ENCODE assay signal across 36 cellular contexts in genomic region chr7:124284937-124285336, GRCh38.
"Had no signal": no experiment of that assay in that cellular context is flagged by ENCODE, and none has a peak within 500 bp of the region (broad histone marks: within the 10 kb centered on the region; RNA-seq: fewer than 3 reads in every experiment).

No MANE protein-coding gene starts in this region.

- H3K27ac Mint-ChIP-seq: activated naive CD4-positive, alpha-beta T cell treated with anti-CD3 and anti-CD28 coated beads for 36 hours; activated naive CD4-positive, alpha-beta T cell treated with anti-CD3 and anti-CD28 coated beads, Interleukin-2, amount 10 ng/mL, durations not matched to agents 7 days and 5 days; activated naive CD4-positive, alpha-beta T cell treated with anti-CD3 and anti-CD28 coated beads, Interleukin-2, amount 50 U/mL, for 24 hours; activated naive CD4-positive, alpha-beta T cell treated with anti-CD3 and anti-CD28 coated beads, Interleukin-2, amount 50 U/mL, for 72 hours; activated naive CD8-positive, alpha-beta T cell; activated naive CD8-positive, alpha-beta T cell treated with anti-CD3 and anti-CD28 coated beads for 36 hours; activated naive CD8-positive, alpha-beta T cell treated with anti-CD3 and anti-CD28 coated beads, Interleukin-2, amount 10 ng/mL, durations not matched to agents 7 days and 5 days; activated naive CD8-positive, alpha-beta T cell treated with anti-CD3 and anti-CD28 coated beads, Interleukin-2, amount 50 U/mL, for 24 hours; activated T-cell treated with anti-CD3 and anti-CD28 coated beads, Interleukin-2, amount 50 U/mL, for 72 hours; activated T-helper 1 cell treated with anti-CD3 and anti-CD28 coated beads, Interleukin-12 subunit alpha, Interleukin-12 subunit beta, Interleukin-2, Interleukin-4 antibody, amounts not matched to agents 30 ng/mL and 10 ng/mL and 1 ng/mL, durations not matched to agents 14 hours and 24 hours and 36 hours; activated T-helper 17 cell treated with anti-CD3 and anti-CD28 coated beads, Interleukin-2, amount 50 U/mL, for 72 hours; activated T-helper 2 cell treated with anti-CD3 and anti-CD28 coated beads, Interferon-gamma antibody, Interleukin-2, Interleukin-4, amounts not matched to agents 10 μg/mL and 5 μg/mL and 100 μg/mL, durations not matched to agents 14 hours and 24 hours and 36 hours; brain had no signal

- H3K4me3 ChIP-seq: adrenal gland, ascending aorta, body of pancreas, breast epithelium, cardiac muscle cell had no signal

- H3K9me3 ChIP-seq: adrenal gland, ascending aorta, body of pancreas, breast epithelium had no signal

- H3K27me3 Mint-ChIP-seq: activated naive CD4-positive, alpha-beta T cell treated with anti-CD3 and anti-CD28 coated beads, Interleukin-2, amount 10 ng/mL, durations not matched to agents 7 days and 5 days; activated naive CD4-positive, alpha-beta T cell treated with anti-CD3 and anti-CD28 coated beads, Interleukin-2, amount 50 U/mL, for 24 hours; activated naive CD8-positive, alpha-beta T cell; activated naive CD8-positive, alpha-beta T cell treated with anti-CD3 and anti-CD28 coated beads for 36 hours; activated naive CD8-positive, alpha-beta T cell treated with anti-CD3 and anti-CD28 coated beads, Interleukin-2, amount 10 ng/mL, durations not matched to agents 7 days and 5 days; activated naive CD8-positive, alpha-beta T cell treated with anti-CD3 and anti-CD28 coated beads, Interleukin-2, amount 50 U/mL, for 24 hours; activated T-helper 17 cell treated with anti-CD3 and anti-CD28 coated beads, Interleukin-2, amount 50 U/mL, for 72 hours; central memory CD8-positive, alpha-beta T cell had no signal

- H3K27ac ChIP-seq: adrenal gland, ascending aorta, body of pancreas, brain microvascular endothelial cell, breast epithelium, cardiac muscle cell had no signal

- H3K4me1 ChIP-seq: adrenal gland, ascending aorta, body of pancreas, breast epithelium had no signal

- H3K27me3 ChIP-seq: adrenal gland, ascending aorta, body of pancreas, brain microvascular endothelial cell, breast epithelium had no signal

- H3K4me3 Mint-ChIP-seq: activated naive CD4-positive, alpha-beta T cell treated with anti-CD3 and anti-CD28 coated beads for 36 hours; activated naive CD4-positive, alpha-beta T cell treated with anti-CD3 and anti-CD28 coated beads, Interleukin-2, amount 10 ng/mL, durations not matched to agents 7 days and 5 days; activated naive CD4-positive, alpha-beta T cell treated with anti-CD3 and anti-CD28 coated beads, Interleukin-2, amount 50 U/mL, for 24 hours; activated naive CD8-positive, alpha-beta T cell; activated naive CD8-positive, alpha-beta T cell treated with anti-CD3 and anti-CD28 coated beads for 36 hours; activated naive CD8-positive, alpha-beta T cell treated with anti-CD3 and anti-CD28 coated beads, Interleukin-2, amount 10 ng/mL, durations not matched to agents 7 days and 5 days; activated naive CD8-positive, alpha-beta T cell treated with anti-CD3 and anti-CD28 coated beads, Interleukin-2, amount 50 U/mL, for 24 hours; activated T-cell treated with anti-CD3 and anti-CD28 coated beads, Interleukin-2, amount 50 U/mL, for 4 hours; activated T-cell treated with anti-CD3 and anti-CD28 coated beads, Interleukin-2, amount 50 U/mL, for 72 hours; activated T-helper 1 cell treated with anti-CD3 and anti-CD28 coated beads, Interleukin-12 subunit alpha, Interleukin-12 subunit beta, Interleukin-2, Interleukin-4 antibody, amounts not matched to agents 30 ng/mL and 10 ng/mL and 1 ng/mL, durations not matched to agents 14 hours and 24 hours and 36 hours; activated T-helper 17 cell treated with anti-CD3 and anti-CD28 coated beads, Interleukin-2, amount 50 U/mL, for 72 hours; brain; central memory CD8-positive, alpha-beta T cell had no signal

- DNase-seq: activated effector memory CD4-positive, alpha-beta T cell treated with anti-CD3 and anti-CD28 coated beads, Interleukin-2, amount 50 U/mL, for 16 hours; activated effector memory CD4-positive, alpha-beta T cell treated with Interleukin-2 at 50 U/mL for 16 hours; activated gamma-delta T cell; activated gamma-delta T cell treated with Interleukin-2 at 50 U/mL for 16 hours; activated naive CD4-positive, alpha-beta T cell; activated naive CD4-positive, alpha-beta T cell treated with anti-CD3 and anti-CD28 coated beads for 36 hours; activated naive CD4-positive, alpha-beta T cell treated with anti-CD3 and anti-CD28 coated beads, Interleukin-2, amount 10 ng/mL, durations not matched to agents 7 days and 5 days; activated naive CD4-positive, alpha-beta T cell treated with anti-CD3 and anti-CD28 coated beads, Interleukin-2, amount 50 U/mL, for 16 hours; activated naive CD4-positive, alpha-beta T cell treated with Interleukin-2 at 50 U/mL for 16 hours; activated naive CD8-positive, alpha-beta T cell treated with anti-CD3 and anti-CD28 coated beads for 36 hours; activated naive CD8-positive, alpha-beta T cell treated with anti-CD3 and anti-CD28 coated beads, Interleukin-2, amount 10 ng/mL, durations not matched to agents 7 days and 5 days; activated naive CD8-positive, alpha-beta T cell treated with anti-CD3 and anti-CD28 coated beads, Interleukin-2, amount 50 U/mL, for 24 hours; activated T-cell treated with anti-CD3 and anti-CD28 coated beads, Interleukin-2, amount 50 U/mL, for 4 hours; activated T-cell treated with anti-CD3 and anti-CD28 coated beads, Interleukin-2, amount 50 U/mL, for 48 hours; activated T-cell treated with anti-CD3 and anti-CD28 coated beads, Interleukin-2, amount 50 U/mL, for 72 hours; adrenal gland; amniotic stem cell; amygdala; anterior cingulate cortex; aorta; body of pancreas; brain microvascular endothelial cell; caudate nucleus; central memory CD4-positive, alpha-beta T cell; cerebellar nuclear complex had no signal

- H3K4me1 Mint-ChIP-seq: activated naive CD4-positive, alpha-beta T cell treated with anti-CD3 and anti-CD28 coated beads, Interleukin-2, amount 10 ng/mL, durations not matched to agents 7 days and 5 days; activated naive CD4-positive, alpha-beta T cell treated with anti-CD3 and anti-CD28 coated beads, Interleukin-2, amount 50 U/mL, for 24 hours; activated naive CD8-positive, alpha-beta T cell treated with anti-CD3 and anti-CD28 coated beads for 36 hours; activated naive CD8-positive, alpha-beta T cell treated with anti-CD3 and anti-CD28 coated beads, Interleukin-2, amount 10 ng/mL, durations not matched to agents 7 days and 5 days; activated naive CD8-positive, alpha-beta T cell treated with anti-CD3 and anti-CD28 coated beads, Interleukin-2, amount 50 U/mL, for 24 hours; activated T-helper 17 cell treated with anti-CD3 and anti-CD28 coated beads, Interleukin-2, amount 50 U/mL, for 72 hours; brain; central memory CD8-positive, alpha-beta T cell had no signal

- H3K36me3 Mint-ChIP-seq: activated naive CD4-positive, alpha-beta T cell treated with anti-CD3 and anti-CD28 coated beads, Interleukin-2, amount 10 ng/mL, durations not matched to agents 7 days and 5 days; activated naive CD4-positive, alpha-beta T cell treated with anti-CD3 and anti-CD28 coated beads, Interleukin-2, amount 50 U/mL, for 24 hours; activated naive CD4-positive, alpha-beta T cell treated with anti-CD3 and anti-CD28 coated beads, Interleukin-2, amount 50 U/mL, for 72 hours; activated naive CD8-positive, alpha-beta T cell; activated naive CD8-positive, alpha-beta T cell treated with anti-CD3 and anti-CD28 coated beads for 36 hours; activated naive CD8-positive, alpha-beta T cell treated with anti-CD3 and anti-CD28 coated beads, Interleukin-2, amount 10 ng/mL, durations not matched to agents 7 days and 5 days; brain had no signal

- H3K9me3 Mint-ChIP-seq: activated naive CD8-positive, alpha-beta T cell treated with anti-CD3 and anti-CD28 coated beads, Interleukin-2, amount 10 ng/mL, durations not matched to agents 7 days and 5 days; activated T-helper 1 cell treated with anti-CD3 and anti-CD28 coated beads, Interleukin-12 subunit alpha, Interleukin-12 subunit beta, Interleukin-2, Interleukin-4 antibody, amounts not matched to agents 30 ng/mL and 10 ng/mL and 1 ng/mL, durations not matched to agents 14 hours and 24 hours and 36 hours; activated T-helper 2 cell treated with anti-CD3 and anti-CD28 coated beads, Interferon-gamma antibody, Interleukin-2, Interleukin-4, amounts not matched to agents 10 μg/mL and 5 μg/mL and 100 μg/mL, durations not matched to agents 14 hours and 24 hours and 36 hours; brain had no signal

- H3K36me3 ChIP-seq: adrenal gland, ascending aorta, brain microvascular endothelial cell, breast epithelium, cardiac muscle cell had no signal

- ATAC-seq: activated naive CD4-positive, alpha-beta T cell treated with anti-CD3 and anti-CD28 coated beads, Interleukin-2, amount 50 U/mL, for 72 hours; activated naive CD8-positive, alpha-beta T cell treated with anti-CD3 and anti-CD28 coated beads, Interleukin-2, amount 50 U/mL, for 24 hours; activated T-cell treated with anti-CD3 and anti-CD28 coated beads, Interleukin-2, amount 50 U/mL, for 4 hours; activated T-cell treated with anti-CD3 and anti-CD28 coated beads, Interleukin-2, amount 50 U/mL, for 72 hours; activated T-helper 17 cell treated with anti-CD3 and anti-CD28 coated beads, Interleukin-2, amount 50 U/mL, for 72 hours; body of pancreas had no signal
